12 cellular contexts compared by ENCODE assay signal in genomic region chr9:14097215-14097614, GRCh38.
DNase-seq lines count a peak whose midpoint lies in the region; ATAC-seq, FAIRE-seq and TF ChIP-seq lines count a peak whose summit lies in the region.
"Had no signal": no experiment of that assay in that cellular context is flagged by ENCODE, and none has a peak within 500 bp of the region (broad histone marks: within the 10 kb centered on the region; RNA-seq: fewer than 3 reads in every experiment).

No MANE protein-coding gene starts in this region.

- TF ChIP-seq POLR2A in testis (IDR thresholded peaks at IDR 0.05): no peak
- TF ChIP-seq POLR2A in GM12892 (IDR thresholded peaks at IDR 0.05; ENCODE audit: low read depth, low read length): no peak

- CTCF ChIA-PET in PC-9 (lab: Charles Lee): no interaction called here

- H3K4me3 ChIP-seq in heart right ventricle: peak overlapping the region in 5 of 10 donors; percentile 10 to 43 (median 41)
- no peak overlapping the region for H3K4me3 ChIP-seq in testis
- no peak overlapping the region for H3K4me3 ChIP-seq in PC-9

- H3K27me3 ChIP-seq in heart right ventricle (no peaks in the 10 kb centered on the region), testis (no peaks in the 10 kb centered on the region), PC-9 (ENCODE audit: insufficient read depth, low read depth) (no peaks in the 10 kb centered on the region)

- DNase-seq in Daoy (ENCODE audit: low read depth) (peak; percentile 57), heart right ventricle (peak in 1 of 2 donors; percentile 32), renal cortical epithelial cell (ENCODE audit: low read depth) (peak; percentile 21), foreskin melanocyte (no peak), testis (no peak), PC-9 (no peak), GM12892 (ENCODE audit: insufficient read length) (no peak)
- DNase-seq: CD4-positive, alpha-beta T cell; NCI-H2227 treated with DMSO at 0.1 percent for 48 hours had no signal

- H3K27ac ChIP-seq in adipose tissue (ENCODE audit: low read depth, low read length) (peak overlapping the region; percentile 83), heart right ventricle (peak overlapping the region; percentile 50 to 93 (median 81)), testis (no peak overlapping the region), PC-9 (no peak overlapping the region)

- H3K4me1 ChIP-seq in heart right ventricle (peaks cover 3 to 89% (median 57%) of the 10 kb centered on the region in 9 donors), testis (no peaks in the 10 kb centered on the region), PC-9 (replicated peaks; ENCODE audit: insufficient read depth) (no peaks in the 10 kb centered on the region)

- 4 to 10% (median 7%) methylated on average over 4 of the region's 4 CpGs for WGBS in adipose tissue, 3 donors
- WGBS in heart right ventricle, 2 donors: 4 to 9% methylated on average over 4 of the region's 4 CpGs
- WGBS in testis, 2 donors: 34 to 53% methylated on average over 4 of the region's 4 CpGs

- no TSS peak for BruUV-seq in PC-9 (replicated peaks; lab: Mats Ljungman, UMichigan)

- H3K9me2 ChIP-seq in PC-9 (ENCODE audit: insufficient read depth): no peaks in the 10 kb centered on the region

- H3K4me2 ChIP-seq in PC-9: no peak overlapping the region

- no peak overlapping the region for H2AFZ ChIP-seq in PC-9

- POLR2A ChIA-PET in PC-9 (lab: Charles Lee; ENCODE audit: unreplicated experiment): no interaction called here

- no peaks in the 10 kb centered on the region for H3K9me3 ChIP-seq in heart right ventricle
- no peaks in the 10 kb centered on the region for H3K9me3 ChIP-seq in testis
- H3K9me3 ChIP-seq in PC-9 (ENCODE audit: insufficient read depth, low read depth): no peaks in the 10 kb centered on the region

- FAIRE-seq in GM12892 (lab: Jason Lieb, UNC): no peak
- FAIRE-seq: GM18507 had no signal

- no peaks in the 10 kb centered on the region for H3F3A ChIP-seq in PC-9 (ENCODE audit: insufficient read depth, low read depth)

- intact Hi-C loops in heart right ventricle (cut with DNase I) (loop anchor here in 6 of 10 donors (2.0 to 10.0 kb wide), 12 partner anchors 62 to 652 kb away; partner anchors contain the start of gene NFIB (in 3 of the 6)), testis (cut with DNase I; ENCODE audit: low total_unique reads) (no loop called here), PC-9 (cut with micrococcal nuclease; ENCODE audit: unreplicated experiment) (no loop called here)

- no peaks in the 10 kb centered on the region for H3K79me2 ChIP-seq in PC-9 (ENCODE audit: low read depth)

- ATAC-seq in heart right ventricle: peak; percentile 60 to 89 (median 84)
- ATAC-seq: HCT116 had no signal

- H4K20me1 ChIP-seq in PC-9 (ENCODE audit: insufficient read depth): no peaks in the 10 kb centered on the region

- peaks cover 0 to 22% (median 0%) of the 10 kb centered on the region in 9 donors for H3K36me3 ChIP-seq in heart right ventricle
- H3K36me3 ChIP-seq in testis (ENCODE audit: low read depth, missing control alignments): no peaks in the 10 kb centered on the region
- no peaks in the 10 kb centered on the region for H3K36me3 ChIP-seq in PC-9 (ENCODE audit: low read depth)

- no peak for TF ChIP-seq CTCF in heart right ventricle (IDR thresholded peaks at IDR 0.05)
- TF ChIP-seq CTCF in testis (IDR thresholded peaks at IDR 0.05): no peak
- TF ChIP-seq CTCF in PC-9 (conservative IDR thresholded peaks at IDR 0.05): no peak

Comparison
In these comparisons a context has a peak if more than half of its experiments do, and no peak if none do; other contexts are left out.
1. DNase-seq: peak in Daoy (single experiment) and renal cortical epithelial cell (single experiment); none in foreskin melanocyte (single experiment), testis (single experiment), PC-9 (0 of 2) and GM12892 (single experiment).
2. H3K27ac ChIP-seq: peak in adipose tissue (single experiment) and heart right ventricle (10 of 10); none in testis (0 of 2) and PC-9 (single experiment).
3. intact Hi-C loops: an anchor here in heart right ventricle (2.0 to 10.0 kb wide); none called in testis and PC-9.